Comparison of ENCODE assay signal across 8 cellular contexts in genomic region chr12:76085159-76085868, GRCh38. TPM values are rescaled to one million over a fixed set of nuclear protein-coding genes. Genes with fewer than 3 reads are reported as not detected.
DNase-seq lines count a peak whose midpoint lies in the region; ATAC-seq, FAIRE-seq and TF ChIP-seq lines count a peak whose summit lies in the region.

No MANE protein-coding gene starts in this region.

- H3K4me1 Mint-ChIP-seq in activated naive CD4-positive, alpha-beta T cell treated with anti-CD3 and anti-CD28 coated beads for 36 hours (ENCODE audit: low read depth): peaks cover 38% of the 10 kb centered on the region

- H3K27me3 Mint-ChIP-seq in activated naive CD4-positive, alpha-beta T cell treated with anti-CD3 and anti-CD28 coated beads for 36 hours (ENCODE audit: low read depth): no peaks in the 10 kb centered on the region

- POLR2A ChIA-PET in A549 (lab: Yijun Ruan, JAX): interaction anchor here (2.7 kb wide), 1 partner anchor 263 kb away, joined by 10 read pairs; the partner anchor contains the start of gene BBS10

- peaks cover 25% of the 10 kb centered on the region for H3K36me3 Mint-ChIP-seq in activated naive CD4-positive, alpha-beta T cell treated with anti-CD3 and anti-CD28 coated beads for 36 hours (ENCODE audit: low read depth)

- peak overlapping the region; percentile 90 to 99 for H3K27ac ChIP-seq in A549
- H3K27ac ChIP-seq in heart left ventricle: peak overlapping the region; percentile 95 to 100 (median 99)

- peak overlapping the region; percentile 81 for H3K4me3 ChIP-seq in A549
- H3K4me3 ChIP-seq in heart left ventricle: peak overlapping the region; percentile 76 to 97 (median 90)

- peak overlapping the region; percentile 98 for H3K27ac Mint-ChIP-seq in activated naive CD4-positive, alpha-beta T cell treated with anti-CD3 and anti-CD28 coated beads for 36 hours

- FAIRE-seq in A549 (lab: Jason Lieb, UNC): no peak

- intact Hi-C loops in activated naive CD4-positive, alpha-beta T cell treated with anti-CD3 and anti-CD28 coated beads for 36 hours (cut with micrococcal nuclease): loop anchor here (1.0 to 5.0 kb wide), 8 partner anchors 57 to 982 kb away; partner anchors contain the start of genes CSRP2 and E2F7
- intact Hi-C loops in heart left ventricle (cut with DNase I): loop anchor here in 8 of 10 donors (2.0 to 10.0 kb wide), 9 partner anchors 179 to 695 kb away; partner anchors contain the start of genes BBS10 (in 5 of the 8), GLIPR1L2 (in 3 of the 8) and OSBPL8 (in 2 of the 8)

- CTCF ChIA-PET in A549 (lab: Yijun Ruan, JAX): interaction anchor here (0.7 kb wide), 2 partner anchors 18 to 74 kb away, joined by 3 read pairs; no protein-coding TSS in a partner anchor
- CTCF ChIA-PET in activated naive CD4-positive, alpha-beta T cell treated with anti-CD3 and anti-CD28 coated beads for 36 hours (lab: Charles Lee): no interaction called here

- no peaks in the 10 kb centered on the region for H3K27me3 ChIP-seq in heart left ventricle

- H3K36me3 ChIP-seq in heart left ventricle: no peaks in the 10 kb centered on the region

- peak overlapping the region; percentile 84 for H3K4me2 ChIP-seq in A549

- TF ChIP-seq EP300 in A549 (IDR thresholded peaks at IDR 0.05): no peak

- TF ChIP-seq POLR2A in A549 (IDR thresholded peaks at IDR 0.05; ENCODE audit: low read length): no peak; the same call in 1 of the 2 replicates
- no peak for TF ChIP-seq POLR2A in heart left ventricle (IDR thresholded peaks at IDR 0.05)

- H3K9me3 ChIP-seq in A549 (no peaks in the 10 kb centered on the region), heart left ventricle (no peaks in the 10 kb centered on the region)

- ATAC-seq in A549: peak; percentile 38 to 51
- peak; percentile 22 for ATAC-seq in HG02759 (IDR thresholded peaks at IDR 0.05; ENCODE audit: unreplicated experiment)
- ATAC-seq in heart left ventricle: peak in 3 of 4 donors; percentile 1 to 12 (median 11)

- H3K9me3 Mint-ChIP-seq in activated naive CD4-positive, alpha-beta T cell treated with anti-CD3 and anti-CD28 coated beads for 36 hours: no peaks in the 10 kb centered on the region

- TF ChIP-seq CTCF in A549 (IDR thresholded peaks at IDR 0.05) (peak; percentile 46), GM12872 (IDR thresholded peaks at IDR 0.05; ENCODE audit: insufficient read depth, low read depth, low read length) (peak; percentile 53), heart left ventricle (IDR thresholded peaks at IDR 0.05) (peak in 7 of 12 donors; percentile 7 to 51 (median 37))

- H3K4me1 ChIP-seq in A549: peaks cover 36% of the 10 kb centered on the region
- H3K4me1 ChIP-seq in heart left ventricle: peaks cover 0 to 48% (median 28%) of the 10 kb centered on the region in 12 donors

- 2% methylated on average over 23 of the region's 23 CpGs for WGBS in A549 (ENCODE audit: missing lambda C conversion rate)
- WGBS in heart left ventricle, 4 donors: 0 to 1% (median 1%) methylated on average over 23 of the region's 23 CpGs

- DNase-seq in A549 (ENCODE audit: low read depth in 1 of 2, low spot score in 1 of 2): peak in 1 of 2 experiments; percentile 68
- peak; percentile 54 for DNase-seq in NCI-H510A (lab: John Stamatoyannopoulos, UW)
- DNase-seq in activated naive CD4-positive, alpha-beta T cell treated with anti-CD3 and anti-CD28 coated beads for 36 hours: peak; percentile 74
- DNase-seq in heart left ventricle: no peak
- DNase-seq in renal cortical epithelial cell (ENCODE audit: low read depth): peak; percentile 30
- DNase-seq in H4 (ENCODE audit: low spot score): no peak

- H3K4me3 Mint-ChIP-seq in activated naive CD4-positive, alpha-beta T cell treated with anti-CD3 and anti-CD28 coated beads for 36 hours: peak overlapping the region; percentile 94

- TF ChIP-seq RAD21 in A549 (conservative IDR thresholded peaks at IDR 0.05 in 1 of 2, IDR thresholded peaks at IDR 0.05 in 1 of 2): peak; percentile 59 to 62

TF ChIP-seq in A549, 52 proteins besides CTCF, POLR2A, EP300 and RAD21:
- TF ChIP-seq FOSL2 (IDR thresholded peaks at IDR 0.05) (no peak), FOSL2 (CRISPR knock-in tag; IDR thresholded peaks at IDR 0.05) (peak; percentile 9; the same call in 1 of the 2 replicates), MAX (IDR thresholded peaks at IDR 0.05) (0 out of 2 replicates have a peak, but pooled peaks have one; percentile 4), GATA3 (IDR thresholded peaks at IDR 0.05; ENCODE audit: borderline replicate concordance) (0 out of 2 replicates have a peak, but pooled peaks have one; percentile 1), SMC3 (IDR thresholded peaks at IDR 0.05) (peak; percentile 53), E2F6 (IDR thresholded peaks at IDR 0.05; ENCODE audit: borderline replicate concordance, low read depth) (peak; percentile 17; the same call in 1 of the 2 replicates), HEYL (CRISPR knock-in tag; IDR thresholded peaks at IDR 0.05) (no peak)
TF ChIP-seq in A549: peak in this region for 5.

RNA-seq across cellular contexts. Expression of gene NAP1L1, which starts 0.8 kb away (rescaled TPM):
- polyA plus RNA-seq in A549 (2011; rRNA removed) (640 and 943 TPM in 2 replicates), A549 (2017; fragmentation: RNase III; extraction: RNeasy Plus Mini Kit Qiagen cat#74134 plus additional on column Dnase treatment) (695 to 725 TPM (median 709 TPM) in 3 replicates), heart left ventricle (100 to 1,000 TPM; 175 to 254 TPM)
- 191 and 238 TPM in 2 replicates for polyA plus RNA-seq in A549 (2012; cell fraction: cytosol; rRNA removed)
- 109 and 153 TPM in 2 replicates for polyA plus RNA-seq in A549 (2012; cell fraction: nucleus; rRNA removed)
- polyA minus RNA-seq in A549 (2011; rRNA and poly(A)+ RNA removed): 135 and 141 TPM in 2 replicates
- 1,000 to 10,000 TPM; 1,078 to 1,092 TPM for total RNA-seq in activated naive CD4-positive, alpha-beta T cell treated with anti-CD3 and anti-CD28 coated beads for 36 hours
- total RNA-seq in heart left ventricle (100 to 1,000 TPM; 191 to 359 (median 247) TPM), renal cortical epithelial cell (309 and 481 TPM in 2 replicates)
- 246 and 299 TPM in 2 replicates for total RNA-seq in H4 (2014; rRNA removed; shearing (Covaris generic))

RNA-seq across cellular contexts. Expression of gene PHLDA1, which starts 53.7 kb away (rescaled TPM):
- polyA plus RNA-seq in A549 (2011; rRNA removed) (54.1 and 71.6 TPM in 2 replicates), A549 (2017; fragmentation: RNase III; extraction: RNeasy Plus Mini Kit Qiagen cat#74134 plus additional on column Dnase treatment) (32.7 to 43.1 TPM (median 39.3 TPM) in 3 replicates), heart left ventricle (1 to 10 TPM; 3.0 to 5.5 TPM)
- polyA plus RNA-seq in A549 (2012; cell fraction: cytosol; rRNA removed): 34.1 and 42.4 TPM in 2 replicates
- polyA plus RNA-seq in A549 (2012; cell fraction: nucleus; rRNA removed): 42.2 and 45.0 TPM in 2 replicates
- polyA minus RNA-seq in A549 (2011; rRNA and poly(A)+ RNA removed): 44.3 and 53.0 TPM in 2 replicates
- total RNA-seq in activated naive CD4-positive, alpha-beta T cell treated with anti-CD3 and anti-CD28 coated beads for 36 hours: 1 to 10 TPM; 2.7 to 2.8 TPM
- total RNA-seq in heart left ventricle (10 to 100 TPM in 4 of 9 donors, 1 to 10 TPM in 5; 4.2 to 44.4 (median 8.3) TPM), renal cortical epithelial cell (38.2 and 68.7 TPM in 2 replicates)
- 19.5 and 25.1 TPM in 2 replicates for total RNA-seq in H4 (2014; rRNA removed; shearing (Covaris generic))

Comparison
In these comparisons a context has a peak if more than half of its experiments do, and no peak if none do; other contexts are left out.
1. DNase-seq: peak in NCI-H510A (single experiment), activated naive CD4-positive, alpha-beta T cell treated with anti-CD3 and anti-CD28 coated beads for 36 hours (single experiment) and renal cortical epithelial cell (single experiment); none in heart left ventricle (0 of 5) and H4 (single experiment).
2. Peak in every context shown above with its lines, with median percentiles within 50 percentile points of each other: ATAC-seq and CTCF ChIP-seq.